Comparison of ENCODE assay signal across 8 cellular contexts in the genomic region with DNA sequence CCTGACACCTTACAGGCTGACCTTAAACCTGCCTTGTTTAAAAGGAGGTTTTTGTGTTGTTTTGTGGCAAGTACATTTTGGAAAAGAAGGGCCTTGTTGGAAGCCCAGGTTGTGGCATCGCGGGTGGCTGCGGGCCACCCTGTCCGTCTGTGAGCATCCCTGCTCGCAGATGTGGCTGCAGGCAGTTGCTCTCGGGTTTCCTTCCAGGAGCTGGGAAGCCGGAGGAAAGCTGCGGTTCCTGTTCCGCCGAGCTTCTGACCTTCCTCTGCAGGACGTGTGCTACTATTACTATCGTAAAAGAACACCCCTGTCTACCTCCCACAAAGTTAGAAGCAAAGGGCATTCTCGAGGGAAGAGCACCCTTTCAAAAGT. TPM values are rescaled to one million over a fixed set of nuclear protein-coding genes. Genes with fewer than 3 reads are reported as not detected.
DNase-seq lines count a peak whose midpoint lies in the region; ATAC-seq and TF ChIP-seq lines count a peak whose summit lies in the region.

No MANE protein-coding gene starts in this region.

- in situ Hi-C loops in brain microvascular endothelial cell (cut with HindIII; ENCODE audit: low pct_ligation_motif_present, low sequenced_read_pairs): no loop called here

- TF ChIP-seq CTCF in brain microvascular endothelial cell (IDR thresholded peaks at IDR 0.05; ENCODE audit: low read depth, low read length, missing control alignments) (no peak), smooth muscle cell (IDR thresholded peaks at IDR 0.05; ENCODE audit: borderline replicate concordance, insufficient read depth, poor library complexity, severe bottlenecking) (no peak)

- H4K20me1 ChIP-seq in smooth muscle cell (ENCODE audit: low read depth): peaks cover 12% of the 10 kb centered on the region

- peak; percentile 13 for ATAC-seq in GM21825 (IDR thresholded peaks at IDR 0.05; ENCODE audit: unreplicated experiment)

- H3K4me1 ChIP-seq in smooth muscle cell (ENCODE audit: low read depth): peaks cover 7% of the 10 kb centered on the region

- under 1% methylated on average over 13 of the region's 13 CpGs for WGBS in smooth muscle cell (ENCODE audit: low lambda C conversion rate)

- no peaks in the 10 kb centered on the region for H3K36me3 ChIP-seq in brain microvascular endothelial cell (replicated peaks)
- peaks cover 9% of the 10 kb centered on the region for H3K36me3 ChIP-seq in smooth muscle cell (ENCODE audit: low read depth)

- peak overlapping the region; percentile 82 for H3K4me2 ChIP-seq in smooth muscle cell

- peak overlapping the region; percentile 85 for H3K9ac ChIP-seq in smooth muscle cell (ENCODE audit: low read depth)

- H3K27ac ChIP-seq in brain microvascular endothelial cell (peak overlapping the region; percentile 82), smooth muscle cell (ENCODE audit: low read depth) (peak overlapping the region; percentile 69)

- H2AFZ ChIP-seq in smooth muscle cell (ENCODE audit: low read depth): peak overlapping the region; percentile 96

- H3K4me3 ChIP-seq in brain microvascular endothelial cell (ENCODE audit: low read depth, low read length) (peak overlapping the region; percentile 89), smooth muscle cell (peak overlapping the region; percentile 72)

- peak; percentile 7 for DNase-seq in NCI-H2029 (lab: John Stamatoyannopoulos, UW)
- no peak for DNase-seq in NCI-H2029 treated with DMSO at 0.1 percent for 48 hours (lab: John Stamatoyannopoulos, UW)
- DNase-seq in NCI-H226: peak; percentile 12
- DNase-seq in brain microvascular endothelial cell: peak; percentile 33
- peak; percentile 42 for DNase-seq in iPS-NIHi7 (ENCODE audit: extremely low spot score)
- peak; percentile 26 for DNase-seq in smooth muscle cell (lab: John Stamatoyannopoulos, UW; ENCODE audit: unreplicated experiment)
- DNase-seq in NK-92 treated with Interleukin-12 subunit alpha and Interleukin-12 subunit beta, amount 100 ng/mL, for 24 hours (lab: John Stamatoyannopoulos, UW): no peak

- peaks cover 45% of the 10 kb centered on the region for H3K79me2 ChIP-seq in smooth muscle cell (ENCODE audit: low read depth)

- H3K27me3 ChIP-seq in brain microvascular endothelial cell (replicated peaks) (no peaks in the 10 kb centered on the region), smooth muscle cell (ENCODE audit: low read depth) (no peaks in the 10 kb centered on the region)

- H3K9me3 ChIP-seq in smooth muscle cell (replicated peaks; ENCODE audit: low read depth): no peaks in the 10 kb centered on the region

- no peaks in the 10 kb centered on the region for H3F3A ChIP-seq in smooth muscle cell (ENCODE audit: low read depth)

RNA-seq across cellular contexts. Expression of a gene that starts 0.8 kb away (rescaled TPM):
- total RNA-seq in smooth muscle cell: 119 and 121 TPM in 2 replicates
- polyA plus RNA-seq in smooth muscle cell: 94.6 and 106 TPM in 2 replicates

RNA-seq across cellular contexts. Expression of a gene that starts 53.3 kb away (rescaled TPM):
- not detected in 2 replicates for total RNA-seq in smooth muscle cell
- not detected in 2 replicates for polyA plus RNA-seq in smooth muscle cell

Comparison
In these comparisons a context has a peak if more than half of its experiments do, and no peak if none do; other contexts are left out.
1. DNase-seq: peak in NCI-H2029 (single experiment), NCI-H226 (single experiment), brain microvascular endothelial cell (single experiment), iPS-NIHi7 (single experiment) and smooth muscle cell (single experiment); none in NCI-H2029 treated with DMSO at 0.1 percent for 48 hours (single experiment) and NK-92 treated with Interleukin-12 subunit alpha and Interleukin-12 subunit beta, amount 100 ng/mL, for 24 hours (single experiment).